Comparison of ENCODE assay signal across 8 cellular contexts in genomic region chr14:50736932-50737419, GRCh38.
DNase-seq lines count a peak whose midpoint lies in the region; ATAC-seq lines count a peak whose summit lies in the region.

No MANE protein-coding gene starts in this region.

- peaks cover 53% of the 10 kb centered on the region for H3K36me3 Mint-ChIP-seq in activated CD4-positive, alpha-beta memory T cell treated with anti-CD3 and anti-CD28 coated beads, Interleukin-2, amount 10 ng/mL, durations not matched to agents 7 days and 5 days (ENCODE audit: low read depth)

- peak; percentile 85 for ATAC-seq in HG02623 (IDR thresholded peaks at IDR 0.05; ENCODE audit: unreplicated experiment)

- H3K4me1 Mint-ChIP-seq in activated CD4-positive, alpha-beta memory T cell treated with anti-CD3 and anti-CD28 coated beads, Interleukin-2, amount 10 ng/mL, durations not matched to agents 7 days and 5 days = peaks cover 37% of the 10 kb centered on the region

- no peak overlapping the region for H3K4me3 Mint-ChIP-seq in activated CD4-positive, alpha-beta memory T cell treated with anti-CD3 and anti-CD28 coated beads, Interleukin-2, amount 10 ng/mL, durations not matched to agents 7 days and 5 days

- POLR2A ChIA-PET in activated CD4-positive, alpha-beta memory T cell treated with anti-CD3 and anti-CD28 coated beads, Interleukin-2, amount 10 ng/mL, durations not matched to agents 7 days and 5 days (lab: Charles Lee) = interaction anchor here (0.6 to 1.7 kb wide), 4 partner anchors 11 to 123 kb away, joined by 3 to 5 read pairs (median 4); no protein-coding TSS in a partner anchor

- CTCF ChIA-PET in activated CD4-positive, alpha-beta memory T cell treated with anti-CD3 and anti-CD28 coated beads, Interleukin-2, amount 10 ng/mL, durations not matched to agents 7 days and 5 days (lab: Charles Lee) = interaction anchor here (0.7 to 1.3 kb wide), 4 partner anchors 11 to 416 kb away, joined by 3 to 12 read pairs (median 4); no protein-coding TSS in a partner anchor

- H3K27ac Mint-ChIP-seq in activated CD4-positive, alpha-beta memory T cell treated with anti-CD3 and anti-CD28 coated beads, Interleukin-2, amount 10 ng/mL, durations not matched to agents 7 days and 5 days = peak overlapping the region; percentile 56

- H3K9me3 Mint-ChIP-seq in activated CD4-positive, alpha-beta memory T cell treated with anti-CD3 and anti-CD28 coated beads, Interleukin-2, amount 10 ng/mL, durations not matched to agents 7 days and 5 days = no peaks in the 10 kb centered on the region

- peak; percentile 39 for DNase-seq in DMS 273 (lab: John Stamatoyannopoulos, UW; ENCODE audit: unreplicated experiment)
- no peak for DNase-seq in DMS 273 treated with DMSO at 0.1 percent for 48 hours (lab: John Stamatoyannopoulos, UW)
- DNase-seq in activated CD4-positive, alpha-beta memory T cell treated with anti-CD3 and anti-CD28 coated beads, Interleukin-2, amount 10 ng/mL, durations not matched to agents 7 days and 5 days = peak; percentile 31
- DNase-seq in stimulated activated CD8-positive, alpha-beta memory T cell treated with anti-CD3 and anti-CD28 coated beads, Interleukin-15, amount 100 ng/mL, for 48 hours (ENCODE audit: low read depth in 2 of 2) = peak; percentile 37 to 38
- DNase-seq in NCI-H446 (lab: John Stamatoyannopoulos, UW) = no peak
- DNase-seq in dermis blood vessel endothelial cell = no peak
- no peak for DNase-seq in NCI-H748 treated with DMSO at 0.1 percent for 48 hours (lab: John Stamatoyannopoulos, UW)

- no peaks in the 10 kb centered on the region for H3K27me3 Mint-ChIP-seq in activated CD4-positive, alpha-beta memory T cell treated with anti-CD3 and anti-CD28 coated beads, Interleukin-2, amount 10 ng/mL, durations not matched to agents 7 days and 5 days

Comparison
In these comparisons a context has a peak if more than half of its experiments do, and no peak if none do; other contexts are left out.
1. DNase-seq: peak in DMS 273 (single experiment), activated CD4-positive, alpha-beta memory T cell treated with anti-CD3 and anti-CD28 coated beads, Interleukin-2, amount 10 ng/mL, durations not matched to agents 7 days and 5 days (single experiment) and stimulated activated CD8-positive, alpha-beta memory T cell treated with anti-CD3 and anti-CD28 coated beads, Interleukin-15, amount 100 ng/mL, for 48 hours (2 of 2); none in DMS 273 treated with DMSO at 0.1 percent for 48 hours (single experiment), NCI-H446 (0 of 2), dermis blood vessel endothelial cell (single experiment) and NCI-H748 treated with DMSO at 0.1 percent for 48 hours (single experiment).